1 cellular context compared by ENCODE assay signal in the genomic region with DNA sequence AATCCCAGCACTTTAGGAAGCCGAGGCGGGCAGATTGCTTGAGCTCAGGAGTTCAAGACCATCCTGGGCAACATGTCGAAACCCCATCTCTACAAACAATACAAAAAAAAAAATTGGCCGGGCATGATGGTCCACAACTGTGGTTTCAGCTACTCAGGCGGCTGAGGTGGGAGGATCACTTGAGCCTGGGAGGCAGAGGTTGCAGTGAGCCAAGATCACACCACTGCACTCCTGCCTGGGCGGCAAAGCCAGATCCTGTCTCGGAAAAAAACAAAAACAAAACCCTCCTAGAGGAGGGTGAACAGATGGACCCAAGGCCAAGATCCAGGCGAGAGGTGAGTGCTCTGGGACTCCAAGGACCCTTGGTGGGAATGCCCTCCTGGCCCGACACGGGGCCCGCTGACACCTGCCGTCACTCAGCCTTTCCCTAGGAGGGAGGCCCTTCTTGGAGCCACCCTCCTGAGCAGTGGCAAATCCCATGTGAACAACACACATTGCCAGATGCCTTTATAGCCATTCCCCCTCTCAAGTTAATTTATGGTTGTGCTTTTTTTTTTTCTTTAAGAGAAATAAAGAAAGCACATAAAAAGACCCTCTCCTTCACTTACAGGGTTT.
TF ChIP-seq lines count a peak whose summit lies in the region.

No MANE protein-coding gene starts in this region.

TF ChIP-seq in K562, 482 proteins besides CTCF, POLR2A, EP300 and RAD21:
- TF ChIP-seq ARHGAP35 (IDR thresholded peaks at IDR 0.05; ENCODE audit: partially characterized antibody) (no peak), ARNT (IDR thresholded peaks at IDR 0.05) (no peak), ATF7 (IDR thresholded peaks at IDR 0.05) (no peak), ZNF408 (CRISPR knock-in tag; IDR thresholded peaks at IDR 0.05; ENCODE audit: low read depth) (no peak), NEUROD1 (IDR thresholded peaks at IDR 0.05; ENCODE audit: borderline replicate concordance, low read depth, low read length, partially characterized antibody) (no peak), ZC3H8 (IDR thresholded peaks at IDR 0.05) (no peak)
